In the genomic region with DNA sequence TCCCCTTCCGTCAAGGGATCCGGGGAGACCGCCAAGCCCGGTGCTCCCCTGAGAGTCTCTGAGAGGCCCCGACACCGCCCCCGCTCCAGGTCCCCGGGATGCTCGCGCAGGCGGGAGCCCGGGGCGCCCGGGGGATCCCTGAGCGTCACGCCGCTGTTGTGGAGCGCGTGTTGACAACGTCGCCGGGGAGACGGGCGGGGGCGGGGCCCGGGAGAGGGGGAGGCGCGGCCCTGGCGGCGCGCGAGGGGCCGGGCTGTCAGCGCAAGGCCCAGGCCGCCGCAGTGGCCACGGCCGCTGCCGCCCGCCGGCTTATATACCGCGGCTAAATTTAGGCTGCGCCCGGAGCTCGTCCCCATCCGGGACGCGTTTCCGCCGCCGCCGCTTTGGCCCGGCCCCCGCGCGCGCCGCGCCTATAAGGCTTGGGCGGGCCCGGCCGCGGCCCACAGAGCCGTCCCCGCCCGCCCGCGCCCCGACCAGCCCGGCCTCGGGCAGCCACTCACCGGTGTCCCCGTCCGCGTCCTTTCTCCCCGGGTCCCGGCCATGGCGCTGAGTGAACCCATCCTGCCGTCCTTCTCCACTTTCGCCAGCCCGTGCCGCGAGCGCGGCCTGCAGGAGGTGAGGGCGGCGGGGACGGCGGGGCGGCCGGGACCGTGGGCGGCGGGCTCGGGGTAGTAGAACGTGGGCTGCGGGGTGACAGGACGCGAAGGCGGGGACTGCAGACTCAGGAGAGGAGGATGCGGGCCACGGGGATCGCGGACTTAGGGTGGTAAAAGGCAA, we compare ENCODE assay signal across 1 cellular context.
TF ChIP-seq lines count a peak whose summit lies in the region.

KLF2 (plus strand) TSS at position 443 of the 777 bp plus-strand sequence; CDS start at position 541, 98 bp downstream.

TF ChIP-seq in IMR-90, 13 proteins besides CTCF, POLR2A, EP300 and RAD21:
- TF ChIP-seq MXI1 (IDR thresholded peaks at IDR 0.05; ENCODE audit: borderline replicate concordance, low read depth, low read length) (0 out of 2 replicates have a peak, but pooled peaks have one; percentile 30), CHD1 (IDR thresholded peaks at IDR 0.05; ENCODE audit: low read depth, low read length) (peak; percentile 76; the same call in 1 of the 2 replicates), MAFK (IDR thresholded peaks at IDR 0.05; ENCODE audit: low read depth, low read length) (no peak), CEBPB (IDR thresholded peaks at IDR 0.05; ENCODE audit: low read depth, low read length) (no peak), NFE2L2 (IDR thresholded peaks at IDR 0.05; ENCODE audit: low read depth, low read length) (peak; percentile 1; the same call in 1 of the 2 replicates), MAZ (IDR thresholded peaks at IDR 0.05; ENCODE audit: borderline replicate concordance, low read depth, low read length) (peak; percentile 86)
